Comparison of ENCODE assay signal across 17 cellular contexts in genomic region chr2:10868465-10869314, GRCh38. TPM values are rescaled to one million over a fixed set of nuclear protein-coding genes. Genes with fewer than 3 reads are reported as not detected.
DNase-seq lines count a peak whose midpoint lies in the region; ATAC-seq lines count a peak whose summit lies in the region.
"Had no signal": no experiment of that assay in that cellular context is flagged by ENCODE, and none has a peak within 500 bp of the region (broad histone marks: within the 10 kb centered on the region; RNA-seq: fewer than 3 reads in every experiment).

No MANE protein-coding gene starts in this region.

- H3K9ac ChIP-seq in muscle layer of colon (ENCODE audit: low read length), result peak overlapping the region; percentile 0

- no peaks in the 10 kb centered on the region for H3K36me3 Mint-ChIP-seq in T-helper 2 cell treated with Interferon-gamma antibody and Interleukin-4, amounts not matched to agents 5 μg/mL and 100 μg/mL, for 36 hours (ENCODE audit: low read depth)

- no peak overlapping the region for H3K4me3 Mint-ChIP-seq in T-helper 2 cell treated with Interferon-gamma antibody and Interleukin-4, amounts not matched to agents 5 μg/mL and 100 μg/mL, for 36 hours

- peaks cover 54% of the 10 kb centered on the region for H3K4me1 ChIP-seq in muscle layer of colon (ENCODE audit: insufficient read depth, low read length)
- H3K4me1 ChIP-seq: SJCRH30 had no signal

- H3K27ac ChIP-seq in muscle layer of colon (ENCODE audit: low read depth, low read length), result peak overlapping the region; percentile 73
- H3K27ac ChIP-seq: SJCRH30, WERI-Rb-1 had no signal

- no peaks in the 10 kb centered on the region for H3K9me3 ChIP-seq in muscle layer of colon (ENCODE audit: low read length)
- H3K9me3 ChIP-seq: SJCRH30 had no signal

- H3K27me3 Mint-ChIP-seq in T-helper 2 cell treated with Interferon-gamma antibody and Interleukin-4, amounts not matched to agents 5 μg/mL and 100 μg/mL, for 36 hours (ENCODE audit: low read depth), result peaks cover 36% of the 10 kb centered on the region

- no peaks in the 10 kb centered on the region for H3K36me3 ChIP-seq in muscle layer of colon (ENCODE audit: insufficient read depth, low read length)
- H3K36me3 ChIP-seq: SJCRH30, WERI-Rb-1 had no signal

- peaks cover 10% of the 10 kb centered on the region for H3K4me1 Mint-ChIP-seq in T-helper 2 cell treated with Interferon-gamma antibody and Interleukin-4, amounts not matched to agents 5 μg/mL and 100 μg/mL, for 36 hours (ENCODE audit: low read depth)

- peak; percentile 58 for DNase-seq in AG08396 (ENCODE audit: low spot score)
- peak; percentile 88 for DNase-seq in M059J (ENCODE audit: low read depth)
- peak; percentile 24 for DNase-seq in dedifferentiated amniotic fluid mesenchymal stem cell (ENCODE audit: extremely low spot score)
- DNase-seq in T-helper 2 cell treated with Interferon-gamma antibody and Interleukin-4, amounts not matched to agents 5 μg/mL and 100 μg/mL, for 36 hours (ENCODE audit: low spot score), result no peak
- DNase-seq in stimulated activated CD4-positive, alpha-beta T cell treated with anti-CD3 and anti-CD28 coated beads, Interleukin-4, amount 100 ng/mL, for 4 hours, result no peak
- DNase-seq in NK-92 (lab: John Stamatoyannopoulos, UW; ENCODE audit: unreplicated experiment), result no peak
- DNase-seq: activated CD8-positive, alpha-beta memory T cell treated with anti-CD3 and anti-CD28 coated beads, Interleukin-2, amount 50 U/mL, for 48 hours; C1 segment of cervical spinal cord; dermis blood vessel endothelial cell; posterior cingulate gyrus; SJCRH30; stimulated activated CD4-positive, alpha-beta T cell treated with anti-CD3 and anti-CD28 coated beads, Interleukin-2, amount 100 ng/mL, for 48 hours; stimulated activated naive CD4-positive, alpha-beta T cell; WERI-Rb-1 had no signal

- no peak for ATAC-seq in HG02970 (IDR thresholded peaks at IDR 0.05; ENCODE audit: low FRiP score, unreplicated experiment)
- ATAC-seq: K562 had no signal

- H3K4me3 ChIP-seq in muscle layer of colon (ENCODE audit: low read depth in 1 of 2, low read length in 2 of 2), result no peak overlapping the region
- H3K4me3 ChIP-seq: K562, SJCRH30 had no signal

- no peaks in the 10 kb centered on the region for H3K27me3 ChIP-seq in muscle layer of colon (ENCODE audit: control insufficient read depth in 1 of 2, insufficient read depth in 2 of 2, low read length in 2 of 2)

- H3K9me3 Mint-ChIP-seq in T-helper 2 cell treated with Interferon-gamma antibody and Interleukin-4, amounts not matched to agents 5 μg/mL and 100 μg/mL, for 36 hours, result peaks cover 5% of the 10 kb centered on the region

- H3K27ac Mint-ChIP-seq in T-helper 2 cell treated with Interferon-gamma antibody and Interleukin-4, amounts not matched to agents 5 μg/mL and 100 μg/mL, for 36 hours, result no peak overlapping the region

RNA-seq across cellular contexts. Expression of gene KCNF1, which starts 43.0 kb away (rescaled TPM):
- 0.07 TPM in 1 of 2 replicates, not detected in the other for total RNA-seq in M059J (2014; rRNA removed; shearing (Covaris generic))
- total RNA-seq: K562 had no signal

RNA-seq across cellular contexts. Expression of gene PDIA6, which starts 56.1 kb away (rescaled TPM):
- total RNA-seq in M059J (2014; rRNA removed; shearing (Covaris generic)), result 345 and 486 TPM in 2 replicates

Comparison
In these comparisons a context has a peak if more than half of its experiments do, and no peak if none do; other contexts are left out.
1. DNase-seq: peak in AG08396 (single experiment), M059J (single experiment) and dedifferentiated amniotic fluid mesenchymal stem cell (single experiment); none in T-helper 2 cell treated with Interferon-gamma antibody and Interleukin-4, amounts not matched to agents 5 μg/mL and 100 μg/mL, for 36 hours (single experiment), stimulated activated CD4-positive, alpha-beta T cell treated with anti-CD3 and anti-CD28 coated beads, Interleukin-4, amount 100 ng/mL, for 4 hours (0 of 2) and NK-92 (single experiment).